ENCODE assay signal across 1 cellular context in genomic region chrX:636971-637659, GRCh38.
TF ChIP-seq lines count a peak whose summit lies in the region.

No MANE protein-coding gene starts in this region.

TF ChIP-seq in H1, 55 proteins besides CTCF, POLR2A, EP300 and RAD21 (continued from another document):
- TF ChIP-seq, protein P1, sequence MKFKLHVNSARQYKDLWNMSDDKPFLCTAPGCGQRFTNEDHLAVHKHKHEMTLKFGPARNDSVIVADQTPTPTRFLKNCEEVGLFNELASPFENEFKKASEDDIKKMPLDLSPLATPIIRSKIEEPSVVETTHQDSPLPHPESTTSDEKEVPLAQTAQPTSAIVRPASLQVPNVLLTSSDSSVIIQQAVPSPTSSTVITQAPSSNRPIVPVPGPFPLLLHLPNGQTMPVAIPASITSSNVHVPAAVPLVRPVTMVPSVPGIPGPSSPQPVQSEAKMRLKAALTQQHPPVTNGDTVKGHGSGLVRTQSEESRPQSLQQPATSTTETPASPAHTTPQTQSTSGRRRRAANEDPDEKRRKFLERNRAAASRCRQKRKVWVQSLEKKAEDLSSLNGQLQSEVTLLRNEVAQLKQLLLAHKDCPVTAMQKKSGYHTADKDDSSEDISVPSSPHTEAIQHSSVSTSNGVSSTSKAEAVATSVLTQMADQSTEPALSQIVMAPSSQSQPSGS (IDR thresholded peaks at IDR 0.05; ENCODE audit: low read length): no peak
- TF ChIP-seq CEBPB (IDR thresholded peaks at IDR 0.05; ENCODE audit: low read depth, low read length) (no peak), HDAC6 (IDR thresholded peaks at IDR 0.05; ENCODE audit: low read depth, low read length) (no peak), CTBP2 (IDR thresholded peaks at IDR 0.05; ENCODE audit: borderline replicate concordance, insufficient read depth, insufficient read length, low read length) (no peak), CHD2 (IDR thresholded peaks at IDR 0.05; ENCODE audit: low read length) (no peak), TAF7 (optimal IDR thresholded peaks at IDR 0.05; ENCODE audit: borderline replicate concordance, low read depth, low read length) (no peak), KDM5A (IDR thresholded peaks at IDR 0.05; ENCODE audit: low read length) (no peak), MAX (IDR thresholded peaks at IDR 0.05) (no peak), NANOG (IDR thresholded peaks at IDR 0.05; ENCODE audit: insufficient read depth, low read depth, low read length, poor library complexity, severe bottlenecking) (no peak)
